1 cellular context compared by ENCODE assay signal in genomic region chr16:31464781-31465260, GRCh38.
TF ChIP-seq lines count a peak whose summit lies in the region.

No MANE protein-coding gene starts in this region.

TF ChIP-seq in HepG2, 621 proteins besides CTCF, POLR2A, EP300 and RAD21:
- TF ChIP-seq ZNF607 (CRISPR knock-in tag; IDR thresholded peaks at IDR 0.05; ENCODE audit: borderline replicate concordance): no peak
- TF ChIP-seq RBFOX2 (IDR thresholded peaks at IDR 0.05; ENCODE audit: low read depth, low read length): 0 out of 2 replicates have a peak, but pooled peaks have one; percentile 8
